8 cellular contexts compared by ENCODE assay signal in the genomic region with DNA sequence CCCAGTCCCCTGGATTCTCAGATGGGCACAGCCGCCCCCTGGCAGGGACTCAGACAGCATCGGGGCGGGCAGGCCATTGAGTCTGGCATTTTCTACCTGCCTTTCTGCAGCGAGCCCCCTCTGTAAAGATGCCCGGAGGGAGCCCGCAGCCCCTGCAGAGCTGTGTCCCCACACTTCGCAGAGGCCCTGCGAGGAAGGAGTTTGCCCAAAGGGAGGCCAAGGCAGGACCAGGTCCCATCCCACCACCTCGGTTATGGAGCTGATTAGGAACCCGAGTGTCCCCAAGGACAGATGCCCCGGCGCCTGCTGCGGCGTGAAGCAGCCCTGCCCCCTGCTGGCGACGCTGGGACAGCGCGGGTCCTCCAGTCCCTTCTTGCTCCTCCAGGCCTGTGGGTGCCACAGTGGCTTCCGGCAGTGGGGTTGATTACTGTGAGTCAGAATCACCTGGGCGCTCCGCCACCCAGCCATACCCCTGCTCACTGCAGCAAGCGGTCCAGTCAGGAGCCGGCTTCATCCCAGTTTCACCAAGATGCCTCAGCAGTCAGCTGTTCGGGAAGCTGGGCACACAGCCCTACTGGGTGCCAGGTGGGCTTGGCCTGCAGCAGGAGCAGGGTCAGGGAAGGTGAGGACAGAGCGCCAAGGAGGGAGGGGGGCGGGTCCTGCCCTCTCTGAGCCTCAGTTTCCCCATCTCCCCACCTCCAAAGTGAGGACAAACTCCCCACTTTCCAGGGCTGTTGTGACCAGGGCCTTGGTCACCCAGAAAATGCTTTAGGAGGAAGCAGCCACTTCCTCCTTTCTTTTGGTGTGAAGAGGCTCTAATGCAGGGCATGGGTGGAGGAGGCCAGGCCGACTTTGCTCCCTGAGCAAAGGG.
DNase-seq lines count a peak whose midpoint lies in the region; ATAC-seq and TF ChIP-seq lines count a peak whose summit lies in the region.

No MANE protein-coding gene starts in this region.

- H3K4me3 ChIP-seq in AG09309 (ENCODE audit: control insufficient read depth, low read depth, low read length) (no peak overlapping the region), mesendoderm (ENCODE audit: low read length) (no peak overlapping the region)

- H2BK120ac ChIP-seq in mesendoderm (ENCODE audit: low read depth, low read length) = no peak overlapping the region

- WGBS in mesendoderm (ENCODE audit: extremely low coverage, insufficient coverage, low lambda C conversion rate) = no CpG with 5 or more reads among the region's 27 CpGs

- ATAC-seq in GM18873 (IDR thresholded peaks at IDR 0.05; ENCODE audit: low FRiP score, unreplicated experiment) (peak; percentile 43), HG03521 (IDR thresholded peaks at IDR 0.05; ENCODE audit: unreplicated experiment) (peak; percentile 85)

- no peak overlapping the region for H3K4me2 ChIP-seq in mesendoderm (ENCODE audit: low read length)

- H3K4ac ChIP-seq in mesendoderm (ENCODE audit: low read depth, low read length) = no peak overlapping the region

- no peak overlapping the region for H2BK15ac ChIP-seq in mesendoderm (replicated peaks; ENCODE audit: low read depth)

- H4K5ac ChIP-seq in mesendoderm (ENCODE audit: low read length) = no peak overlapping the region

- H3K56ac ChIP-seq in mesendoderm (ENCODE audit: low read length) = no peak overlapping the region

- no peaks in the 10 kb centered on the region for H3K79me2 ChIP-seq in mesendoderm (ENCODE audit: control insufficient read depth, insufficient read depth, low read length)

- no peaks in the 10 kb centered on the region for H3K27me3 ChIP-seq in mesendoderm (ENCODE audit: insufficient read depth, low read length, poor library complexity)

- TF ChIP-seq CTCF in AG09309 (IDR thresholded peaks at IDR 0.05; ENCODE audit: control insufficient read depth, insufficient read depth, low read depth, low read length, missing control alignments) = peak; percentile 99

- no peak overlapping the region for H2BK5ac ChIP-seq in mesendoderm (ENCODE audit: low read length)

- no peaks in the 10 kb centered on the region for H3K36me3 ChIP-seq in mesendoderm (ENCODE audit: control insufficient read depth, insufficient read depth, low read length)

- H4K8ac ChIP-seq in mesendoderm (ENCODE audit: low read depth, low read length) = no peak overlapping the region

- DNase-seq in AG09309 (ENCODE audit: low read depth) (peak; percentile 71), NOMO-1 (lab: John Stamatoyannopoulos, UW; ENCODE audit: unreplicated experiment in 2 of 2) (peak; percentile 85 to 87), mesendoderm (peak; percentile 77)
- DNase-seq in activated CD8-positive, alpha-beta memory T cell treated with anti-CD3 and anti-CD28 coated beads for 4 hours (ENCODE audit: low read depth in 2 of 2) = peak; percentile 73 to 83
- peak; percentile 74 for DNase-seq in effector CD8-positive, alpha-beta T cell (lab: John Stamatoyannopoulos, UW)
- DNase-seq in stimulated activated CD8-positive, alpha-beta memory T cell treated with anti-CD3 and anti-CD28 coated beads, Interleukin-15, amount 100 ng/mL, for 1 hour (ENCODE audit: low read depth) = peak; percentile 67

- H3K18ac ChIP-seq in mesendoderm (ENCODE audit: low read length) = no peak overlapping the region

- no peaks in the 10 kb centered on the region for H3K4me1 ChIP-seq in mesendoderm (ENCODE audit: control insufficient read depth, low read depth, low read length)

- H3K27ac ChIP-seq in mesendoderm (ENCODE audit: low read depth, low read length) = no peak overlapping the region

- no peaks in the 10 kb centered on the region for H3K79me1 ChIP-seq in mesendoderm (ENCODE audit: low read length)

- no peak overlapping the region for H3K23ac ChIP-seq in mesendoderm (ENCODE audit: low read length)

- H3K9ac ChIP-seq in mesendoderm (ENCODE audit: low read length) = no peak overlapping the region

- no peak overlapping the region for H2AK5ac ChIP-seq in mesendoderm (ENCODE audit: low read length)
